13 cellular contexts compared by ENCODE assay signal in the genomic region with DNA sequence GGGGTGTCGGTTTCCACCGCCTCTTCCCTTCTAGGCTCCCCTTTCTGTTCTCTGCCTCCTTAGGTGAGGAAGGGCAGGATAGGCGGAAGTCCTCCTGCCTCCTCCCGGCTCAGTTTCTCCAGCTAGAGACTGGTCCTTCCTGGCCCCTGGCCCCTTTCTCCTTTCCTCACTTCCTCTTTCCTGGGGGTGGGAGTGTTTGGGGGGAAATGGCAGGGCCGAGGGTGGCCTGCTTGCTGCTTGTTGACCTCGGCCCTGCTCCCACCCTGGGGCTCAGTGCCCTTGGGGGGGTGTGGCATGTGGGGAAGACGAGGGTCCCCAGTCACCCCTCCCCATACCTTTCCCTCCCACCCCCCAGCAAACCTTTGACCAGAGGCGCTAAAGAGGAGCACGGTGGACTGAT. TPM values are rescaled to one million over a fixed set of nuclear protein-coding genes. Genes with fewer than 3 reads are reported as not detected.
DNase-seq lines count a peak whose midpoint lies in the region; ATAC-seq and TF ChIP-seq lines count a peak whose summit lies in the region.
"Had no signal": no experiment of that assay in that cellular context is flagged by ENCODE, and none has a peak within 500 bp of the region (broad histone marks: within the 10 kb centered on the region; RNA-seq: fewer than 3 reads in every experiment).

No MANE protein-coding gene starts in this region.

- peak overlapping the region; percentile 50 for H3K4me3 Mint-ChIP-seq in activated T-cell treated with anti-CD3 and anti-CD28 coated beads, Interleukin-2, amount 50 U/mL, for 24 hours
- peak overlapping the region; percentile 90 for H3K4me3 Mint-ChIP-seq in stimulated activated effector memory CD8-positive, alpha-beta T cell treated with anti-CD3 and anti-CD28 coated beads, Interleukin-12 subunit alpha, Interleukin-12 subunit beta, amount 100 ng/mL, for 72 hours

- CTCF ChIA-PET in Panc1 (lab: Charles Lee): no interaction called here

- H3K9me3 Mint-ChIP-seq in activated T-cell treated with anti-CD3 and anti-CD28 coated beads, Interleukin-2, amount 50 U/mL, for 24 hours: no peaks in the 10 kb centered on the region
- no peaks in the 10 kb centered on the region for H3K9me3 Mint-ChIP-seq in stimulated activated effector memory CD8-positive, alpha-beta T cell treated with anti-CD3 and anti-CD28 coated beads, Interleukin-12 subunit alpha, Interleukin-12 subunit beta, amount 100 ng/mL, for 72 hours

- H3K27me3 ChIP-seq in Panc1 (ENCODE audit: control insufficient read depth, insufficient read depth, low read length): no peaks in the 10 kb centered on the region
- no peaks in the 10 kb centered on the region for H3K27me3 ChIP-seq in effector memory CD4-positive, alpha-beta T cell (replicated peaks; ENCODE audit: control insufficient read depth, insufficient read depth, low read length, poor library complexity, severe bottlenecking)
- H3K27me3 ChIP-seq in colonic mucosa: no peaks in the 10 kb centered on the region
- H3K27me3 ChIP-seq: left lung, right atrium auricular region had no signal

- intact Hi-C loops in Panc1 (cut with micrococcal nuclease; ENCODE audit: unreplicated experiment) (no loop called here), colonic mucosa (cut with DNase I) (no loop called here)

- no peak for TF ChIP-seq CTCF in Panc1 (IDR thresholded peaks at IDR 0.05)
- no peak for TF ChIP-seq CTCF in colonic mucosa (IDR thresholded peaks at IDR 0.05)

- no peak overlapping the region for H3K4me3 ChIP-seq in Panc1 (ENCODE audit: low read depth in 2 of 2, low read length in 2 of 2)
- H3K4me3 ChIP-seq in effector memory CD4-positive, alpha-beta T cell (ENCODE audit: insufficient read depth, low read depth, low read length, poor library complexity, severe bottlenecking): no peak overlapping the region
- H3K4me3 ChIP-seq in colonic mucosa: no peak overlapping the region
- H3K4me3 ChIP-seq: left lung, right atrium auricular region had no signal

- peaks cover 50% of the 10 kb centered on the region for H3K4me1 Mint-ChIP-seq in activated T-cell treated with anti-CD3 and anti-CD28 coated beads, Interleukin-2, amount 50 U/mL, for 24 hours (ENCODE audit: low read depth)
- peaks cover 67% of the 10 kb centered on the region for H3K4me1 Mint-ChIP-seq in stimulated activated effector memory CD8-positive, alpha-beta T cell treated with anti-CD3 and anti-CD28 coated beads, Interleukin-12 subunit alpha, Interleukin-12 subunit beta, amount 100 ng/mL, for 72 hours

- no peak for DNase-seq in activated T-cell treated with anti-CD3 and anti-CD28 coated beads, Interleukin-2, amount 50 U/mL, for 24 hours
- no peak for DNase-seq in activated T-cell treated with anti-CD3 and anti-CD28 coated beads, Interleukin-2, amount 50 U/mL, for 1 hour
- DNase-seq in Panc1 (ENCODE audit: low read depth, low spot score) (no peak), NCI-H510A (lab: John Stamatoyannopoulos, UW) (no peak), colonic mucosa (no peak)
- no peak for DNase-seq in effector memory CD4-positive, alpha-beta T cell
- DNase-seq in stimulated activated effector memory CD8-positive, alpha-beta T cell treated with anti-CD3 and anti-CD28 coated beads, Interleukin-12 subunit alpha, Interleukin-12 subunit beta, amount 100 ng/mL, for 72 hours (ENCODE audit: low spot score in 2 of 2): no peak
- DNase-seq: amygdala; GOT3; stimulated activated CD4-positive, alpha-beta T cell treated with anti-CD3 and anti-CD28 coated beads, Interleukin-4, amount 100 ng/mL, for 1 hour had no signal

- peak overlapping the region; percentile 99 for H3K27ac ChIP-seq in Panc1 (ENCODE audit: low read length)
- peak overlapping the region; percentile 39 for H3K27ac ChIP-seq in effector memory CD4-positive, alpha-beta T cell (ENCODE audit: insufficient read depth, low read length, poor library complexity, severe bottlenecking)
- no peak overlapping the region for H3K27ac ChIP-seq in colonic mucosa
- H3K27ac ChIP-seq: left lung, right atrium auricular region had no signal

- no peak overlapping the region for H3K9ac ChIP-seq in colonic mucosa (ENCODE audit: low read depth in 2 of 2, low read length in 2 of 2)

- BruUV-seq in Panc1 (replicated peaks; lab: Mats Ljungman, UMichigan): no TSS peak

- ATAC-seq in Panc1 (no peak), GM21423 (IDR thresholded peaks at IDR 0.05; ENCODE audit: unreplicated experiment) (no peak)
- ATAC-seq in stimulated activated effector memory CD8-positive, alpha-beta T cell treated with anti-CD3 and anti-CD28 coated beads, Interleukin-12 subunit alpha, Interleukin-12 subunit beta, amount 100 ng/mL, for 72 hours: no peak
- ATAC-seq: left lung had no signal

- H3K27me3 Mint-ChIP-seq in activated T-cell treated with anti-CD3 and anti-CD28 coated beads, Interleukin-2, amount 50 U/mL, for 24 hours: no peaks in the 10 kb centered on the region

- H3K9me3 ChIP-seq in Panc1 (ENCODE audit: control insufficient read depth, insufficient read depth, low read depth, low read length) (no peaks in the 10 kb centered on the region), colonic mucosa (no peaks in the 10 kb centered on the region)
- no peaks in the 10 kb centered on the region for H3K9me3 ChIP-seq in effector memory CD4-positive, alpha-beta T cell (ENCODE audit: control insufficient read depth, low read length)
- H3K9me3 ChIP-seq: left lung, right atrium auricular region had no signal

- H3K4me1 ChIP-seq in Panc1 (ENCODE audit: control insufficient read depth, insufficient read depth, low read length) (peaks cover 36% of the 10 kb centered on the region), colonic mucosa (peaks cover 21% of the 10 kb centered on the region)
- H3K4me1 ChIP-seq in effector memory CD4-positive, alpha-beta T cell (ENCODE audit: control insufficient read depth, insufficient read depth, low read length, poor library complexity, severe bottlenecking): peaks cover 44% of the 10 kb centered on the region

- H3K36me3 Mint-ChIP-seq in activated T-cell treated with anti-CD3 and anti-CD28 coated beads, Interleukin-2, amount 50 U/mL, for 24 hours (ENCODE audit: low read depth): peaks cover 91% of the 10 kb centered on the region
- H3K36me3 Mint-ChIP-seq in stimulated activated effector memory CD8-positive, alpha-beta T cell treated with anti-CD3 and anti-CD28 coated beads, Interleukin-12 subunit alpha, Interleukin-12 subunit beta, amount 100 ng/mL, for 72 hours: peaks cover 96% of the 10 kb centered on the region

- H3K36me3 ChIP-seq in Panc1 (ENCODE audit: control insufficient read depth, insufficient read depth, low read length) (peaks cover 46% of the 10 kb centered on the region), colonic mucosa (peaks cover 19% of the 10 kb centered on the region)
- peaks cover 63% of the 10 kb centered on the region for H3K36me3 ChIP-seq in effector memory CD4-positive, alpha-beta T cell (ENCODE audit: control insufficient read depth, insufficient read depth, low read length)

- POLR2A ChIA-PET in Panc1 (lab: Charles Lee): no interaction called here

- peak overlapping the region; percentile 98 for H3K27ac Mint-ChIP-seq in activated T-cell treated with anti-CD3 and anti-CD28 coated beads, Interleukin-2, amount 50 U/mL, for 24 hours
- peak overlapping the region; percentile 80 for H3K27ac Mint-ChIP-seq in stimulated activated effector memory CD8-positive, alpha-beta T cell treated with anti-CD3 and anti-CD28 coated beads, Interleukin-12 subunit alpha, Interleukin-12 subunit beta, amount 100 ng/mL, for 72 hours

- in situ Hi-C loops in Panc1 (cut with HindIII; ENCODE audit: low pct_unique_long_range_greater_than_20kb, low sequenced_read_pairs): no loop called here

RNA-seq across cellular contexts. Expression of a gene that starts 5.0 kb away (rescaled TPM):
- 545 TPM for total RNA-seq in Panc1 (2021; ENCODE audit: unreplicated experiment)
- polyA plus RNA-seq in Panc1 (2012; ENCODE audit: insufficient read length): 761 TPM
- 100 to 1,000 TPM; 146 to 289 TPM for total RNA-seq in colonic mucosa

RNA-seq across cellular contexts. Expression of a gene that starts 11.8 kb away (rescaled TPM):
- 47.8 TPM for total RNA-seq in Panc1 (2021; ENCODE audit: unreplicated experiment)
- 101 TPM for polyA plus RNA-seq in Panc1 (2012; ENCODE audit: insufficient read length)
- total RNA-seq in colonic mucosa: 1 to 10 TPM; 2.6 to 4.8 TPM

RNA-seq across cellular contexts. Expression of a gene that starts 15.2 kb away (rescaled TPM):
- total RNA-seq in Panc1 (2021; ENCODE audit: unreplicated experiment): 361 TPM
- 697 TPM for polyA plus RNA-seq in Panc1 (2012; ENCODE audit: insufficient read length)
- 100 to 1,000 TPM; 257 to 259 TPM for total RNA-seq in colonic mucosa

RNA-seq across cellular contexts. Expression of a gene that starts 16.4 kb away (rescaled TPM):
- total RNA-seq in Panc1 (2021; ENCODE audit: unreplicated experiment) (39.0 TPM), colonic mucosa (10 to 100 TPM; 16.0 to 20.3 TPM)
- polyA plus RNA-seq in Panc1 (2012; ENCODE audit: insufficient read length): 42.2 TPM

RNA-seq across cellular contexts. Expression of a gene that starts 19.0 kb away (rescaled TPM):
- 58.0 TPM for total RNA-seq in Panc1 (2021; ENCODE audit: unreplicated experiment)
- 91.5 TPM for polyA plus RNA-seq in Panc1 (2012; ENCODE audit: insufficient read length)
- total RNA-seq in colonic mucosa: 10 to 100 TPM; 18.0 to 28.6 TPM
